Comparison of ENCODE assay signal across 6 cellular contexts in genomic region chr1:75722246-75722645, GRCh38. TPM values are rescaled to one million over a fixed set of nuclear protein-coding genes. Genes with fewer than 3 reads are reported as not detected.
A peak's percentile ranks its signal among the peaks of the same experiment; 100 is the strongest.
DNase-seq lines count a peak whose midpoint lies in the region; ATAC-seq, FAIRE-seq and TF ChIP-seq lines count a peak whose summit lies in the region.
"Not testable (repeated sequence)": the region's sequence is repeated elsewhere in the genome, so short reads cannot be mapped to it uniquely, and the experiment has no call there.

No MANE protein-coding gene starts in this region.

- H3K9ac ChIP-seq in PC-3 (ENCODE audit: low read length); endodermal cell (ENCODE audit: extremely low read depth, low read length, poor library complexity, severe bottlenecking): not testable (repeated sequence)
- peak overlapping the region; percentile 55 for H3K9ac ChIP-seq in keratinocyte (ENCODE audit: control insufficient read depth, extremely low read depth, insufficient read depth, low read length)

- H3K27ac Mint-ChIP-seq in endodermal cell, result not testable (repeated sequence)

- H3K9me3 Mint-ChIP-seq in endodermal cell, result not testable (repeated sequence)

- not testable (repeated sequence) for ATAC-seq in PC-3
- peak; percentile 35 for ATAC-seq in esophagus mucosa

- H4K20me1 ChIP-seq in PC-3 (ENCODE audit: low read length); keratinocyte (ENCODE audit: control insufficient read depth, extremely low read depth, insufficient read depth, low read length): not testable (repeated sequence)

- dilution Hi-C loops in keratinocyte (cut with MboI; ENCODE audit: extremely low pct_ligation_motif_present, low sequenced_read_pairs), result not testable (repeated sequence)

- FAIRE-seq in keratinocyte (lab: Jason Lieb, UNC), result peak; percentile 91

- peaks cover 28% of the 10 kb centered on the region for H3K4me1 Mint-ChIP-seq in endodermal cell

- CTCF ChIA-PET in PC-3 (lab: Charles Lee), result not testable (repeated sequence)

- in situ Hi-C loops in SK-MEL-5 (cut with HindIII; ENCODE audit: low pct_unique_long_range_greater_than_20kb, low sequenced_read_pairs), result not testable (repeated sequence)

- not testable (repeated sequence) for H3K4me3 ChIP-seq in PC-3 (ENCODE audit: low read length)
- H3K4me3 ChIP-seq in endodermal cell (ENCODE audit: low read length) (peak overlapping the region; percentile 76), keratinocyte (ENCODE audit: control insufficient read depth in 2 of 3, extremely low read depth in 1 of 3, insufficient read depth in 2 of 3, low read depth in 1 of 3, low read length in 3 of 3) (peak overlapping the region in 2 of 3 experiments; percentile 32 to 36)

- intact Hi-C loops in PC-3 (cut with micrococcal nuclease), result not testable (repeated sequence)

- H2AFZ ChIP-seq in PC-3 (ENCODE audit: low read length) (peak overlapping the region; percentile 71), keratinocyte (ENCODE audit: control insufficient read depth, low read length) (peak overlapping the region; percentile 59)

- 94 to 97% methylated on average over 7 to 8 of the region's 8 CpGs for WGBS in endodermal cell (ENCODE audit: insufficient coverage in 1 of 2, insufficient read length in 1 of 2), 2 experiments

- TF ChIP-seq CTCF in PC-3 (conservative IDR thresholded peaks at IDR 0.05; ENCODE audit: low read depth, low read length); endodermal cell (conservative IDR thresholded peaks at IDR 0.05); keratinocyte (optimal IDR thresholded peaks at IDR 0.05 in 1 of 3, IDR thresholded peaks at IDR 0.05 in 1 of 3, conservative IDR thresholded peaks at IDR 0.05 in 1 of 3; ENCODE audit: extremely low read depth in 1 of 3, insufficient read depth in 2 of 3, low read length in 3 of 3): not testable (repeated sequence)

- not testable (repeated sequence) for H3K4me3 Mint-ChIP-seq in endodermal cell

- not testable (repeated sequence) for H3K27me3 Mint-ChIP-seq in endodermal cell (ENCODE audit: insufficient read depth)

- H3K79me2 ChIP-seq in PC-3 (ENCODE audit: low read length) (peaks cover 27% of the 10 kb centered on the region), keratinocyte (ENCODE audit: control insufficient read depth, insufficient read depth, low read length) (peaks cover 23% of the 10 kb centered on the region)

- not testable (repeated sequence) for BruUV-seq in PC-3 (replicated peaks; lab: Mats Ljungman, UMichigan)

- H3K4me2 ChIP-seq in PC-3 (ENCODE audit: low read length) (peak overlapping the region; percentile 67), keratinocyte (ENCODE audit: control insufficient read depth, extremely low read depth, insufficient read depth, low read depth, low read length) (peak overlapping the region; percentile 85)

- H3K9me3 ChIP-seq in PC-3 (ENCODE audit: low read length); keratinocyte (ENCODE audit: control insufficient read depth, low read depth, low read length): not testable (repeated sequence)
- peaks cover 30% of the 10 kb centered on the region for H3K9me3 ChIP-seq in endodermal cell (ENCODE audit: control insufficient read depth, low read length)

- not testable (repeated sequence) for H3K36me3 Mint-ChIP-seq in endodermal cell (ENCODE audit: low read depth)

- H3K9me2 ChIP-seq in PC-3 (replicated peaks; ENCODE audit: low read length), result not testable (repeated sequence)

- H3K27me3 ChIP-seq in PC-3 (ENCODE audit: low read length); endodermal cell (ENCODE audit: control insufficient read depth, insufficient read depth, low read length, poor library complexity, severe bottlenecking); keratinocyte (ENCODE audit: control insufficient read depth, extremely low read depth, insufficient read depth, low read length): not testable (repeated sequence)

- H3K36me3 ChIP-seq in PC-3 (ENCODE audit: low read depth, low read length); endodermal cell (ENCODE audit: control insufficient read depth, insufficient read depth, low read length); keratinocyte (ENCODE audit: control insufficient read depth in 2 of 2, extremely low read depth in 1 of 2, insufficient read depth in 2 of 2, low read length in 2 of 2): not testable (repeated sequence)

- H3K9me1 ChIP-seq in keratinocyte (ENCODE audit: control insufficient read depth, extremely low read depth, insufficient read depth, low read length), result not testable (repeated sequence)

- POLR2A ChIA-PET in PC-3 (lab: Charles Lee; ENCODE audit: unreplicated experiment), result not testable (repeated sequence)

- peak overlapping the region; percentile 37 for H3K27ac ChIP-seq in PC-3 (ENCODE audit: low read length)
- H3K27ac ChIP-seq in endodermal cell (ENCODE audit: low read depth, low read length), result not testable (repeated sequence)
- H3K27ac ChIP-seq in keratinocyte (ENCODE audit: control insufficient read depth, insufficient read depth, low read length), result peak overlapping the region; percentile 79

- H3F3A ChIP-seq in PC-3 (ENCODE audit: low read length, unreplicated experiment), result not testable (repeated sequence)

- H3K4me1 ChIP-seq in PC-3 (ENCODE audit: insufficient read depth, low read length) (peaks cover 31% of the 10 kb centered on the region), keratinocyte (ENCODE audit: control insufficient read depth, extremely low read depth, insufficient read depth, low read length) (peaks cover 19% of the 10 kb centered on the region)
- H3K4me1 ChIP-seq in endodermal cell (ENCODE audit: control insufficient read depth, insufficient read depth, low read length), result not testable (repeated sequence)

- DNase-seq in EL, result peak; percentile 24
- DNase-seq in PC-3, result peak; percentile 92
- DNase-seq in SK-MEL-5 (ENCODE audit: low read depth, low spot score), result peak; percentile 70
- not testable (repeated sequence) for DNase-seq in endodermal cell; keratinocyte (ENCODE audit: low read depth, low spot score)

RNA-seq across cellular contexts. Expression of gene ACADM, which starts 2.3 kb away (rescaled TPM):
- total RNA-seq in PC-3 (2014; rRNA removed), result 25.0 and 29.0 TPM in 2 replicates
- total RNA-seq in SK-MEL-5 (2014; rRNA removed; shearing (Covaris generic)), result 65.8 and 74.9 TPM in 2 replicates
- polyA plus RNA-seq in SK-MEL-5 (2015; cell fraction: cytosol; rRNA removed), result 62.0 and 70.0 TPM in 2 replicates
- 31.8 and 39.5 TPM in 2 replicates for polyA plus RNA-seq in SK-MEL-5 (2015; cell fraction: nucleus; rRNA removed)
- 10 to 100 TPM; 63.5 to 68.0 TPM for total RNA-seq in endodermal cell
- 53.5 TPM for polyA plus RNA-seq in endodermal cell (2013, experiment 1 of 2)
- polyA plus RNA-seq in endodermal cell (2013, experiment 2 of 2), result 45.9 TPM
- total RNA-seq in esophagus mucosa, result 39.8 TPM
- 26.8 to 52.2 TPM (median 29.3 TPM) in 3 replicates for polyA plus RNA-seq in keratinocyte
- polyA plus RNA-seq in keratinocyte (2011; ENCODE audit: low read depth), result 18.8 TPM
- 25.2 and 36.8 TPM in 2 replicates for polyA plus RNA-seq in keratinocyte (2011; cell fraction: cytosol; rRNA removed)
- 29.1 and 38.0 TPM in 2 replicates for polyA plus RNA-seq in keratinocyte (2011; cell fraction: nucleus; rRNA removed)
- 16.3 and 30.5 TPM in 2 replicates for polyA plus RNA-seq in keratinocyte (2012; ENCODE audit: low replicate concordance)
- polyA minus RNA-seq in keratinocyte, result 2.1 to 25.8 TPM (median 11.9 TPM) in 3 replicates
- polyA minus RNA-seq in keratinocyte (2011; cell fraction: cytosol; rRNA and poly(A)+ RNA removed), result 15.2 TPM
- polyA minus RNA-seq in keratinocyte (2011; cell fraction: nucleus; rRNA and poly(A)+ RNA removed), result 13.8 and 23.2 TPM in 2 replicates
